In genomic region chr7:143213478-143213877, GRCh38 we compare ENCODE assay signal across 4 cellular contexts. TPM values are rescaled to one million over a fixed set of nuclear protein-coding genes. Genes with fewer than 3 reads are reported as not detected.
"Had no signal": no experiment of that assay in that cellular context is flagged by ENCODE, and none has a peak within 500 bp of the region (broad histone marks: within the 10 kb centered on the region; RNA-seq: fewer than 3 reads in every experiment).

No MANE protein-coding gene starts in this region.

RNA-seq across cellular contexts. Expression of gene TAS2R40, which starts 8.4 kb away (rescaled TPM):
- total RNA-seq: LHCN-M2, M059J, MCF 10A, NCI-H460 had no signal

RNA-seq across cellular contexts. Expression of gene TAS2R39, which starts 30.3 kb away (rescaled TPM):
- total RNA-seq: LHCN-M2, M059J, MCF 10A, NCI-H460 had no signal
